9 cellular contexts compared by ENCODE assay signal in genomic region chr2:85277416-85278158, GRCh38. TPM values are rescaled to one million over a fixed set of nuclear protein-coding genes. Genes with fewer than 3 reads are reported as not detected.
DNase-seq lines count a peak whose midpoint lies in the region; ATAC-seq and TF ChIP-seq lines count a peak whose summit lies in the region.
"Had no signal": no experiment of that assay in that cellular context is flagged by ENCODE, and none has a peak within 500 bp of the region (broad histone marks: within the 10 kb centered on the region; RNA-seq: fewer than 3 reads in every experiment).

No MANE protein-coding gene starts in this region.

- no peak for ATAC-seq in HG03025 (IDR thresholded peaks at IDR 0.05; ENCODE audit: low FRiP score, unreplicated experiment)
- ATAC-seq: Panc1 had no signal

- H3K4me3 ChIP-seq in colonic mucosa, result no peak overlapping the region
- no peak overlapping the region for H3K4me3 ChIP-seq in hepatocyte

- CTCF ChIA-PET in GM10248 (lab: Yijun Ruan, JAX), result interaction anchor here (0.9 to 1.2 kb wide), 2 partner anchors 11 to 20 kb away, joined by 3 to 6 read pairs; no protein-coding TSS in a partner anchor

- intact Hi-C loops in colonic mucosa (cut with DNase I), result no loop called here

- TF ChIP-seq CTCF in colonic mucosa (IDR thresholded peaks at IDR 0.05), result no peak
- no peak for TF ChIP-seq CTCF in hepatocyte (IDR thresholded peaks at IDR 0.05; ENCODE audit: poor library complexity)
- no peak for TF ChIP-seq CTCF in GM10248 (IDR thresholded peaks at IDR 0.05; ENCODE audit: control extremely low read depth, extremely low read depth, low read depth, missing control alignments)

- 46% methylated on average over 15 of the region's 15 CpGs for WGBS in hepatocyte (ENCODE audit: low lambda C conversion rate, missing lambda C conversion rate)

- H3K27ac ChIP-seq in colonic mucosa, result peak overlapping the region; percentile 3
- peak overlapping the region; percentile 79 for H3K27ac ChIP-seq in hepatocyte

- H2AFZ ChIP-seq in hepatocyte, result no peak overlapping the region

- no peaks in the 10 kb centered on the region for H3K27me3 ChIP-seq in colonic mucosa
- H3K27me3 ChIP-seq in hepatocyte, result no peaks in the 10 kb centered on the region

- H3K9me3 ChIP-seq in colonic mucosa (no peaks in the 10 kb centered on the region), hepatocyte (ENCODE audit: low read depth) (no peaks in the 10 kb centered on the region)

- peak overlapping the region; percentile 65 for H3K4me2 ChIP-seq in hepatocyte

- peaks cover 2% of the 10 kb centered on the region for H4K20me1 ChIP-seq in hepatocyte (ENCODE audit: insufficient read depth, poor library complexity, severe bottlenecking)

- H3K9ac ChIP-seq in colonic mucosa (ENCODE audit: low read depth in 2 of 2, low read length in 2 of 2), result no peak overlapping the region

- no peaks in the 10 kb centered on the region for H3K36me3 ChIP-seq in colonic mucosa
- no peaks in the 10 kb centered on the region for H3K36me3 ChIP-seq in hepatocyte (replicated peaks; ENCODE audit: insufficient read depth, low read depth)

- H3K9me2 ChIP-seq in hepatocyte (replicated peaks; ENCODE audit: insufficient read depth), result no peaks in the 10 kb centered on the region

- POLR2A ChIA-PET in GM10248 (lab: Yijun Ruan, JAX), result no interaction called here

- DNase-seq in HCEC 1CT, result peak; percentile 69
- peak; percentile 50 for DNase-seq in colonic mucosa
- DNase-seq in hepatocyte (ENCODE audit: low spot score), result peak; percentile 76
- peak; percentile 65 for DNase-seq in stromal cell of bone marrow (ENCODE audit: low read depth)
- DNase-seq in stimulated activated CD8-positive, alpha-beta memory T cell treated with anti-CD3 and anti-CD28 coated beads, Interleukin-4, amount 100 ng/mL, for 48 hours, result no peak
- DNase-seq in GM10248 (ENCODE audit: extremely low spot score), result no peak
- DNase-seq in NCI-H510A (lab: John Stamatoyannopoulos, UW), result no peak

- peaks cover 42% of the 10 kb centered on the region for H3K79me2 ChIP-seq in hepatocyte

- H3K4me1 ChIP-seq in colonic mucosa (no peaks in the 10 kb centered on the region), hepatocyte (ENCODE audit: insufficient read depth) (peaks cover 37% of the 10 kb centered on the region)

RNA-seq across cellular contexts. Expression of gene TGOLN2, which starts 50.2 kb away (rescaled TPM):
- 100 to 1,000 TPM; 140 to 162 TPM for total RNA-seq in colonic mucosa
- total RNA-seq in hepatocyte, result 66.5 and 72.0 TPM in 2 replicates
- polyA plus RNA-seq in hepatocyte, result 51.1 and 52.4 TPM in 2 replicates

Comparison
In these comparisons a context has a peak if more than half of its experiments do, and no peak if none do; other contexts are left out.
1. DNase-seq: peak in HCEC 1CT (single experiment), colonic mucosa (single experiment), hepatocyte (single experiment) and stromal cell of bone marrow (single experiment); none in stimulated activated CD8-positive, alpha-beta memory T cell treated with anti-CD3 and anti-CD28 coated beads, Interleukin-4, amount 100 ng/mL, for 48 hours (single experiment), GM10248 (single experiment) and NCI-H510A (single experiment).